Comparison of ENCODE assay signal across 9 cellular contexts in genomic region chr4:155529197-155529596, GRCh38.
DNase-seq lines count a peak whose midpoint lies in the region; ATAC-seq and TF ChIP-seq lines count a peak whose summit lies in the region.
"Had no signal": no experiment of that assay in that cellular context is flagged by ENCODE, and none has a peak within 500 bp of the region (broad histone marks: within the 10 kb centered on the region; RNA-seq: fewer than 3 reads in every experiment).

No MANE protein-coding gene starts in this region.

- no peaks in the 10 kb centered on the region for H3K27me3 ChIP-seq in AG04450 (ENCODE audit: control insufficient read depth, insufficient read depth, low read length)

- DNase-seq in AG04450 (ENCODE audit: low read depth, low spot score) (no peak), NCI-H748 (lab: John Stamatoyannopoulos, UW; ENCODE audit: unreplicated experiment) (peak; percentile 54), fibroblast of villous mesenchyme (ENCODE audit: low read depth) (peak; percentile 75), omental fat pad (ENCODE audit: low spot score) (no peak)
- DNase-seq in effector CD4-positive, alpha-beta T cell: no peak
- DNase-seq: cortex of kidney had no signal

- H3K9me3 ChIP-seq in AG04450 (ENCODE audit: control insufficient read depth, insufficient read depth, low read length): no peaks in the 10 kb centered on the region

- TF ChIP-seq CTCF in AG04450 (IDR thresholded peaks at IDR 0.05; ENCODE audit: low read depth, low read length) (peak; percentile 23; the same call in 1 of the 2 replicates), GM12872 (IDR thresholded peaks at IDR 0.05; ENCODE audit: insufficient read depth, low read depth, low read length) (0 out of 3 replicates have a peak, but pooled peaks have one; percentile 24), fibroblast of villous mesenchyme (IDR thresholded peaks at IDR 0.05; ENCODE audit: insufficient read depth, low read depth, low read length) (peak; percentile 52), omental fat pad (IDR thresholded peaks at IDR 0.05) (no peak)

- POLR2A ChIA-PET in AG04450 (lab: Yijun Ruan, JAX): no interaction called here

- no peak overlapping the region for H3K4me3 ChIP-seq in AG04450 (ENCODE audit: low read depth, low read length)
- no peak overlapping the region for H3K4me3 ChIP-seq in fibroblast of villous mesenchyme (ENCODE audit: low read depth, low read length)

- H3K27ac ChIP-seq in AG04450 (ENCODE audit: low read depth, low read length): no peak overlapping the region

- CTCF ChIA-PET in AG04450 (lab: Charles Lee): interaction anchor here (0.6 to 2.5 kb wide), 7 partner anchors 11 to 260 kb away, joined by 3 to 13 read pairs (median 5); no protein-coding TSS in a partner anchor

- ATAC-seq in GM21526 (IDR thresholded peaks at IDR 0.05; ENCODE audit: low FRiP score, unreplicated experiment) (no peak), omental fat pad (ENCODE audit: low FRiP score) (no peak), HG03521 (IDR thresholded peaks at IDR 0.05; ENCODE audit: unreplicated experiment) (no peak)

Comparison
In these comparisons a context has a peak if more than half of its experiments do, and no peak if none do; other contexts are left out.
1. DNase-seq: peak in NCI-H748 (single experiment) and fibroblast of villous mesenchyme (single experiment); none in AG04450 (single experiment), effector CD4-positive, alpha-beta T cell (single experiment) and omental fat pad (single experiment).
2. CTCF ChIP-seq: peak in AG04450 (single experiment), GM12872 (single experiment) and fibroblast of villous mesenchyme (single experiment); none in omental fat pad (0 of 3).